Comparison of ENCODE assay signal across 11 cellular contexts in the genomic region with DNA sequence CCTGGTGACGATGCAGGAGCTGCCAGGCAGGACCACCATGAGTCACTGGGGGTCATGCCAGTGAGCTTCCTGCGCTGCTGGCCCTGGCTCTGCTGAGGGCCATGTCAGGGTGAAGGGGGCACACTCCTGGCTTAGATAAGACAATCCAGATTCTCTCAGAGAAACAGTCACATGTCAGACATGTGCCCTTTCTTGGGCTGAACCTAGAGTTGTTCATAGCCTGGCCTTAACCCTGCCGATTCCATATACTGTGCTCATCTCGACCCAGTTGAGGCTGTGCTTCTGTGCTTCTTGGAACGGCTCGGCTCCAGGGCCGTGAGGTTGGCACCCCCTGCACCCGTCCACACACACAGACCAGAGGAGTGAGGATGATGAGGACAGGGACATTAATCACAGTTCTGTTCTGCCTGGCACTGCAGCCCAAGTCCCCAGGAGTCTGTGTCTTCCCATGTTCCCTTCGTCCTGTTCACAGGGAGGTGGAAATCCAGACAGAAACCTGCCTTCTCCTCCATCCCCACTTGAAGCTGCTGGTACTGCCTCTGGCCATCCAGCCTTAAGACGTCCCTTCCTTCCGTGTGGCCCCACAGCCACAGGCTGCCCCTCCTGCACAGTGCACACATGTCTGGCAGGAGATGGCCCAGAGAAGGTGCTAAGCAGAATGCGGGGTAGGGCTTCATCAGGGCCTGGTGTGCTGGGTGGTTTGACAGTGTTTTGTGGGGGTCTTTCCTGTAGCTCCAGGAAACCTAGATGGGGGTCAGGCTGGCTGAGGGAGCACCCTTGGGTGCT. TPM values are rescaled to one million over a fixed set of nuclear protein-coding genes. Genes with fewer than 3 reads are reported as not detected.
DNase-seq lines count a peak whose midpoint lies in the region; ATAC-seq, FAIRE-seq and TF ChIP-seq lines count a peak whose summit lies in the region.
"Had no signal": no experiment of that assay in that cellular context is flagged by ENCODE, and none has a peak within 500 bp of the region (broad histone marks: within the 10 kb centered on the region; RNA-seq: fewer than 3 reads in every experiment).

No MANE protein-coding gene starts in this region.

- WGBS in body of pancreas, 2 donors: 63 to 76% methylated on average over 8 to 12 of the region's 12 CpGs
- WGBS in thyroid gland, 2 donors: 55 to 61% methylated on average over 10 to 11 of the region's 12 CpGs

- H3K4me1 ChIP-seq in body of pancreas (peaks cover 79% of the 10 kb centered on the region), mucosa of rectum (ENCODE audit: control insufficient read depth in 2 of 2, insufficient read depth in 2 of 2, low read length in 2 of 2) (peaks cover 53 to 67% of the 10 kb centered on the region in 2 donors), thyroid gland (peaks cover 77 to 82% of the 10 kb centered on the region in 2 donors)

- intact Hi-C loops in body of pancreas (cut with DNase I): no loop called here
- intact Hi-C loops in thyroid gland (cut with DNase I): no loop called here

- ATAC-seq in body of pancreas: no peak
- ATAC-seq in left lobe of liver: no peak

- TF ChIP-seq POLR2A in body of pancreas (IDR thresholded peaks at IDR 0.05): no peak
- no peak for TF ChIP-seq POLR2A in thyroid gland (IDR thresholded peaks at IDR 0.05)

- H3K4me3 ChIP-seq in body of pancreas: no peak overlapping the region
- no peak overlapping the region for H3K4me3 ChIP-seq in mucosa of rectum (ENCODE audit: low read length in 2 of 2)
- H3K4me3 ChIP-seq in thyroid gland (replicated peaks in 1 of 3): no peak overlapping the region

- H3K27me3 ChIP-seq in body of pancreas (no peaks in the 10 kb centered on the region), mucosa of rectum (ENCODE audit: control insufficient read depth in 2 of 2, insufficient read depth in 2 of 2, low read length in 2 of 2) (no peaks in the 10 kb centered on the region), thyroid gland (no peaks in the 10 kb centered on the region)

- H3K36me3 ChIP-seq in body of pancreas (replicated peaks in 1 of 2; ENCODE audit: insufficient read depth in 1 of 2, low read depth in 2 of 2): no peaks in the 10 kb centered on the region
- H3K36me3 ChIP-seq in mucosa of rectum (ENCODE audit: control insufficient read depth in 2 of 2, insufficient read depth in 2 of 2, low read length in 2 of 2): no peaks in the 10 kb centered on the region
- no peaks in the 10 kb centered on the region for H3K36me3 ChIP-seq in thyroid gland

- peak overlapping the region; percentile 21 to 96 (median 91) for H3K27ac ChIP-seq in body of pancreas
- peak overlapping the region; percentile 11 to 87 for H3K27ac ChIP-seq in mucosa of rectum (ENCODE audit: low read depth in 2 of 2, low read length in 2 of 2)
- peak overlapping the region; percentile 100 for H3K27ac ChIP-seq in thyroid gland

- H3K9ac ChIP-seq in mucosa of rectum (ENCODE audit: low read depth in 1 of 2, low read length in 2 of 2): no peak overlapping the region

- DNase-seq in HTR-8/SVneo (ENCODE audit: insufficient read length, low spot score): no peak
- no peak for DNase-seq in body of pancreas
- DNase-seq in thyroid gland: no peak
- DNase-seq in retina: no peak
- no peak for DNase-seq in left lobe of liver (ENCODE audit: low spot score)
- no peak for DNase-seq in stimulated activated CD4-positive, alpha-beta T cell treated with anti-CD3 and anti-CD28 coated beads, Interleukin-4, amount 100 ng/mL, for 1 hour
- DNase-seq: activated CD8-positive, alpha-beta memory T cell treated with anti-CD3 and anti-CD28 coated beads, Interleukin-2, amount 10 ng/mL, durations not matched to agents 7 days and 5 days; NCI-H1694 had no signal

- peak; percentile 82 for FAIRE-seq in HTR-8/SVneo (lab: Jason Lieb, UNC)
- FAIRE-seq: D721Med, endometrium had no signal

- H3K9me3 ChIP-seq in body of pancreas (no peaks in the 10 kb centered on the region), mucosa of rectum (ENCODE audit: control insufficient read depth in 2 of 2, low read length in 2 of 2) (no peaks in the 10 kb centered on the region), thyroid gland (no peaks in the 10 kb centered on the region)

- no peak for TF ChIP-seq CTCF in body of pancreas (IDR thresholded peaks at IDR 0.05)
- no peak for TF ChIP-seq CTCF in thyroid gland (IDR thresholded peaks at IDR 0.05)

RNA-seq across cellular contexts. Expression of gene LYL1, which starts 50.0 kb away (rescaled TPM):
- 1 to 10 TPM; 3.4 to 6.9 TPM for total RNA-seq in body of pancreas
- 10 to 100 TPM in 1 of 4 donors, 1 to 10 TPM in 3; 4.2 to 10.9 (median 7.7) TPM for total RNA-seq in thyroid gland
- 1.5 TPM for total RNA-seq in left lobe of liver

RNA-seq across cellular contexts. Expression of gene NFIX, which starts 57.4 kb away (rescaled TPM):
- total RNA-seq in body of pancreas (10 to 100 TPM; 16.9 to 26.7 TPM), thyroid gland (10 to 100 TPM; 38.8 to 70.2 (median 62.4) TPM), left lobe of liver (41.4 TPM)

Comparison
In these comparisons a context has a peak if more than half of its experiments do, and no peak if none do; other contexts are left out.
1. H3K27ac ChIP-seq: peak in every context shown above with its lines; median percentile 100 in thyroid gland; 91 in body of pancreas; 49 in mucosa of rectum.